In the genomic region with DNA sequence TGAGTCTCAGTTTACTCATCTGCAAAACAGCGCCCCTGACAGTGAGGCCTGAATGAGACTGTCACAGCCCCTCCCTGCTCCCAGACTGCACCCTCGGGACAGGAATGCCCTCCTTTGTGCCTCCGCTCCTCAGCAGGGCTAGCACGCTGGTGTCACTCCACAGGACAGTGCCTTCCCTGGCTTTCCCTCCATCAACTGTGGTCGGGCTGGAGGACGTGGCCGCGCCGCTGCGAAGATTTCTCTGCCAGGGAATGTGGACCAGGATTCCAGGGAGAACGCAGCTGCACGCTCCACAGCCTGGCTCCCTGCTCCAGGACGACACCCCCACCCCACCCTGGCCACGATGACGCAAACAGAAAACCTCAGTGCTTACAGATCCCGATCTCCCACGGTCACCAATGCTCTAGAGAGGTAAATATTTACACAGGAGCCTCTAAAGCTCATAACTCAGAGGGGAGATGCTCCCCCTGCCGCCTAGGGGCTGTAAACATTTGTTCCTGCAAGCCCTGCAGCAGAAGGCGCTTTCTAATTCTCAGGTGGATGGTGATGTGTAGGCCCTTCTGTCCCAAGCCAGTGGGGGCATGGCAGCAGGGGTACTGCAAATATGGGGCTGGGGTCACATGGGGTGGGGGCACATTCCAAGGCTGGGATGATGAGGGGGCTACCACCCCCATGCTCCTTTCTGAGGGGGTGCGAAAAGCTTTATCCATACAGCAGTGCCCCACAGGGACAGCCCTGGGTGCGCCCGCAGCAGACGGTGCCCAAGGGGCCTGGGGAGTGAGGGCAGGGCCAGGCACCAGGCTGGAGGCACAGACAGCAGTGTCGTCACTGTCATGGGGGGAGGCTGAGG, we compare ENCODE assay signal across 8 cellular contexts. TPM values are rescaled to one million over a fixed set of nuclear protein-coding genes. Genes with fewer than 3 reads are reported as not detected.
DNase-seq lines count a peak whose midpoint lies in the region; ATAC-seq and TF ChIP-seq lines count a peak whose summit lies in the region.

No MANE protein-coding gene starts in this region.

- TF ChIP-seq RAD21 in liver (IDR thresholded peaks at IDR 0.05), result peak; percentile 50 to 68

- 10% methylated on average over 20 of the region's 24 CpGs for WGBS in mammary epithelial cell (ENCODE audit: low coverage, missing lambda C conversion rate)
- WGBS in liver, result 41% methylated on average over 24 of the region's 24 CpGs
- WGBS in aorta, 2 donors, result 74 to 82% methylated on average over 24 of the region's 24 CpGs

- BruUV-seq in mammary epithelial cell (replicated peaks; lab: Mats Ljungman, UMichigan), result no TSS peak

- no peak overlapping the region for H3K4me3 Mint-ChIP-seq in activated CD8-positive, alpha-beta T cell treated with anti-CD3 and anti-CD28 coated beads for 36 hours

- H3K27me3 Mint-ChIP-seq in activated CD8-positive, alpha-beta T cell treated with anti-CD3 and anti-CD28 coated beads for 36 hours, result no peaks in the 10 kb centered on the region

- in situ Hi-C loops in mammary epithelial cell (cut with MboI; ENCODE audit: low sequenced_read_pairs in 2 of 2), result loop anchor here in 1 of 2 donors (25.0 kb wide), 2 partner anchors 119 to 431 kb away; no protein-coding TSS in a partner anchor

- no peak overlapping the region for H3K27ac Mint-ChIP-seq in activated CD8-positive, alpha-beta T cell treated with anti-CD3 and anti-CD28 coated beads for 36 hours

- peak overlapping the region; percentile 83 for H2AFZ ChIP-seq in mammary epithelial cell (ENCODE audit: low read depth, low read length)

- peaks cover 75% of the 10 kb centered on the region for H3K79me2 ChIP-seq in mammary epithelial cell (ENCODE audit: insufficient read depth, low read length)

- H3K36me3 Mint-ChIP-seq in activated CD8-positive, alpha-beta T cell treated with anti-CD3 and anti-CD28 coated beads for 36 hours (ENCODE audit: low read depth), result peaks cover 1% of the 10 kb centered on the region

- no peaks in the 10 kb centered on the region for H3K27me3 ChIP-seq in mammary epithelial cell (ENCODE audit: insufficient read depth, low read length)
- H3K27me3 ChIP-seq in liver (ENCODE audit: control insufficient read depth in 4 of 4, insufficient read depth in 4 of 4, low read length in 3 of 4), result no peaks in the 10 kb centered on the region
- no peaks in the 10 kb centered on the region for H3K27me3 ChIP-seq in aorta (ENCODE audit: control insufficient read depth in 1 of 2, insufficient read depth in 2 of 2, low read length in 1 of 2)

- POLR2A ChIA-PET in activated CD8-positive, alpha-beta T cell treated with anti-CD3 and anti-CD28 coated beads for 36 hours (lab: Charles Lee), result no interaction called here

- H3K27ac ChIP-seq in C4-2B, result peak overlapping the region; percentile 91
- H3K27ac ChIP-seq in mammary epithelial cell (ENCODE audit: insufficient read depth, low read depth, low read length), result peak overlapping the region; percentile 95
- H3K27ac ChIP-seq in liver (ENCODE audit: low read depth in 1 of 2, low read length in 2 of 2), result peak overlapping the region; percentile 81 to 85
- H3K27ac ChIP-seq in aorta (ENCODE audit: low read depth in 1 of 2, low read length in 2 of 2), result no peak overlapping the region

- peak overlapping the region; percentile 8 to 47 (median 18) for H3K4me3 ChIP-seq in mammary epithelial cell (replicated peaks in 1 of 3; ENCODE audit: insufficient read depth in 1 of 3, low read depth in 2 of 3, low read length in 3 of 3)
- H3K4me3 ChIP-seq in liver (ENCODE audit: low read depth in 1 of 3, low read length in 3 of 3), result no peak overlapping the region
- no peak overlapping the region for H3K4me3 ChIP-seq in aorta (ENCODE audit: low read length in 2 of 2)

- H3K4me2 ChIP-seq in mammary epithelial cell (ENCODE audit: insufficient read depth, low read depth, low read length), result peak overlapping the region; percentile 98

- H3K4me1 Mint-ChIP-seq in activated CD8-positive, alpha-beta T cell treated with anti-CD3 and anti-CD28 coated beads for 36 hours (ENCODE audit: low read depth), result peaks cover 4% of the 10 kb centered on the region

- ATAC-seq in aorta (ENCODE audit: low FRiP score) (no peak), HG03159 (IDR thresholded peaks at IDR 0.05; ENCODE audit: unreplicated experiment) (no peak), GM21381 (IDR thresholded peaks at IDR 0.05; ENCODE audit: unreplicated experiment) (no peak)
- ATAC-seq in activated CD8-positive, alpha-beta T cell treated with anti-CD3 and anti-CD28 coated beads for 36 hours, result no peak

- H3K4me1 ChIP-seq in mammary epithelial cell (ENCODE audit: insufficient read depth, low read length) (peaks cover 51% of the 10 kb centered on the region), liver (ENCODE audit: control insufficient read depth in 4 of 4, insufficient read depth in 4 of 4, low read length in 3 of 4) (peaks cover 53 to 80% (median 72%) of the 10 kb centered on the region in 4 donors), aorta (ENCODE audit: control insufficient read depth in 1 of 2, insufficient read depth in 2 of 2, low read length in 2 of 2) (no peaks in the 10 kb centered on the region)

- intact Hi-C loops in mammary epithelial cell (cut with micrococcal nuclease) (loop anchor here (1.0 to 10.0 kb wide), 4 partner anchors 74 to 768 kb away; partner anchors contain the start of gene POLR2D), aorta (cut with DNase I) (no loop called here)
- intact Hi-C loops in activated CD8-positive, alpha-beta T cell treated with anti-CD3 and anti-CD28 coated beads for 36 hours (cut with micrococcal nuclease), result no loop called here

- dilution Hi-C loops in mammary epithelial cell (cut with HindIII; ENCODE audit: low sequenced_read_pairs), result no loop called here

- CTCF ChIA-PET in mammary epithelial cell (lab: Charles Lee; ENCODE audit: low non-redundant PET), result interaction anchor here (0.6 kb wide), 1 partner anchor 24 kb away, joined by 3 read pairs; no protein-coding TSS in a partner anchor
- CTCF ChIA-PET in activated CD8-positive, alpha-beta T cell treated with anti-CD3 and anti-CD28 coated beads for 36 hours (lab: Charles Lee), result interaction anchor here (1.0 kb wide), 1 partner anchor 15 kb away, joined by 3 read pairs; no protein-coding TSS in a partner anchor

- H3K9me3 Mint-ChIP-seq in activated CD8-positive, alpha-beta T cell treated with anti-CD3 and anti-CD28 coated beads for 36 hours, result no peaks in the 10 kb centered on the region

- H3K9me3 ChIP-seq in mammary epithelial cell (replicated peaks; ENCODE audit: insufficient read depth, low read length) (no peaks in the 10 kb centered on the region), liver (ENCODE audit: control insufficient read depth in 4 of 4, low read length in 3 of 4) (no peaks in the 10 kb centered on the region), aorta (ENCODE audit: control insufficient read depth, low read length) (no peaks in the 10 kb centered on the region)

- DNase-seq in NCI-H1694 treated with DMSO at 0.1 percent for 48 hours (lab: John Stamatoyannopoulos, UW) (peak; percentile 65), mammary epithelial cell (peak; percentile 82), aorta (peak; percentile 63 to 79)
- DNase-seq in activated CD8-positive, alpha-beta T cell treated with anti-CD3 and anti-CD28 coated beads for 36 hours, result no peak

- no peaks in the 10 kb centered on the region for H4K20me1 ChIP-seq in mammary epithelial cell (ENCODE audit: insufficient read depth, low read length)

- H3K36me3 ChIP-seq in mammary epithelial cell (ENCODE audit: insufficient read depth, low read length) (no peaks in the 10 kb centered on the region), liver (ENCODE audit: control insufficient read depth in 4 of 4, insufficient read depth in 3 of 4, low read depth in 1 of 4, low read length in 3 of 4) (no peaks in the 10 kb centered on the region), aorta (ENCODE audit: control insufficient read depth in 1 of 2, insufficient read depth in 2 of 2, low read length in 1 of 2) (no peaks in the 10 kb centered on the region)

- H3K9ac ChIP-seq in mammary epithelial cell (ENCODE audit: insufficient read depth, low read length) (peak overlapping the region; percentile 76), liver (ENCODE audit: low read depth in 1 of 2, low read length in 2 of 2) (peak overlapping the region; percentile 10 to 34)

- TF ChIP-seq CTCF in C4-2B (conservative IDR thresholded peaks at IDR 0.05) (no peak; the same call in 1 of the 2 replicates), mammary epithelial cell (conservative IDR thresholded peaks at IDR 0.05 in 1 of 2, IDR thresholded peaks at IDR 0.05 in 1 of 2; ENCODE audit: extremely low read depth in 1 of 2, insufficient read depth in 1 of 2, low read depth in 1 of 2, low read length in 2 of 2) (peak; percentile 28 to 49), liver (IDR thresholded peaks at IDR 0.05; ENCODE audit: low read depth, low read length, missing input control) (peak; percentile 29)
- TF ChIP-seq CTCF in activated CD8-positive, alpha-beta T cell treated with anti-CD3 and anti-CD28 coated beads for 36 hours (IDR thresholded peaks at IDR 0.05), result no peak

TF ChIP-seq in liver, 16 proteins besides CTCF, POLR2A, EP300 and RAD21 (continues in another document):
- TF ChIP-seq MAX (IDR thresholded peaks at IDR 0.05) (no peak), HNF4G (IDR thresholded peaks at IDR 0.05) (no peak), GABPA (IDR thresholded peaks at IDR 0.05 in 1 of 2, conservative IDR thresholded peaks at IDR 0.05 in 1 of 2) (no peak), FOXA1 (IDR thresholded peaks at IDR 0.05) (peak; percentile 58), SP1 (IDR thresholded peaks at IDR 0.05) (peak; percentile 42), NR2F2 (IDR thresholded peaks at IDR 0.05) (no peak), RXRA (IDR thresholded peaks at IDR 0.05) (peak; percentile 58 to 83), JUND (IDR thresholded peaks at IDR 0.05) (no peak), HNF4A (conservative IDR thresholded peaks at IDR 0.05) (peak; percentile 17 to 59), YY1 (IDR thresholded peaks at IDR 0.05) (no peak)
- TF ChIP-seq, protein P1, sequence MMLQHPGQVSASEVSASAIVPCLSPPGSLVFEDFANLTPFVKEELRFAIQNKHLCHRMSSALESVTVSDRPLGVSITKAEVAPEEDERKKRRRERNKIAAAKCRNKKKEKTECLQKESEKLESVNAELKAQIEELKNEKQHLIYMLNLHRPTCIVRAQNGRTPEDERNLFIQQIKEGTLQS (IDR thresholded peaks at IDR 0.05), result peak; percentile 83

RNA-seq across cellular contexts. Expression of gene HS6ST1, which starts 12.4 kb away (rescaled TPM):
- 10 to 100 TPM; 22.7 to 61.0 TPM for total RNA-seq in mammary epithelial cell
- 13.2 TPM for polyA plus RNA-seq in mammary epithelial cell
- polyA minus RNA-seq in mammary epithelial cell, result 11.2 TPM
- 10 to 100 TPM; 19.1 to 31.9 TPM for total RNA-seq in liver
- 10 to 100 TPM; 17.9 to 31.7 TPM for polyA plus RNA-seq in liver
- total RNA-seq in aorta, result 10 to 100 TPM; 14.7 to 17.4 TPM
- polyA plus RNA-seq in aorta, result 1 to 10 TPM; 3.0 to 3.1 TPM
- 10 to 100 TPM; 12.5 to 13.0 TPM for total RNA-seq in activated CD8-positive, alpha-beta T cell treated with anti-CD3 and anti-CD28 coated beads for 36 hours

Comparison
In these comparisons a context has a peak if more than half of its experiments do, and no peak if none do; other contexts are left out.
1. H3K27ac ChIP-seq: peak in C4-2B (single experiment), mammary epithelial cell (single experiment) and liver (2 of 2); none in aorta (0 of 2).
2. CTCF ChIP-seq: peak in mammary epithelial cell (2 of 2) and liver (single experiment); none in C4-2B (single experiment) and activated CD8-positive, alpha-beta T cell treated with anti-CD3 and anti-CD28 coated beads for 36 hours (single experiment).
3. H3K4me3 ChIP-seq: peak in mammary epithelial cell (3 of 3); none in liver (0 of 3) and aorta (0 of 2).